In the genomic region with DNA sequence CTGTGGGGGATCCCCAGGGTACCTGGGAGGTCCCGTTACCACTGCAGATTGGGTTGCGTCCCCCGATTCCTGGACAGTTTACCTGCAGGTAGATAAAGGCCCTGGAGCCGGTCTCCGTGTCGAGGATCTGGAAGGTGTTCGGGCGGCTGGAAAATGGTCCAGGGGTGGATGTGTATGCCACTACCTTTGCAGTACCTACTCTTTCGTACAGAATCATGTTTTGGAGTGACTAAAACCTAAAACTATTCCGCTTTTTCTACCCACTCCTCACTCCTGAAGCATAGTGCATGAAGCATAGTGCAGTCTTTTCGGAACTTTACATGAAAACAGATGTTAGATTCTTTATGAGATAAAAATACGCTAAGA, we compare ENCODE assay signal across 8 cellular contexts. TPM values are rescaled to one million over a fixed set of nuclear protein-coding genes. Genes with fewer than 3 reads are reported as not detected.
A peak's percentile ranks its signal among the peaks of the same experiment; 100 is the strongest.
DNase-seq lines count a peak whose midpoint lies in the region; ATAC-seq and TF ChIP-seq lines count a peak whose summit lies in the region.

No MANE protein-coding gene starts in this region.

- H4K20me1 ChIP-seq in PC-3 (ENCODE audit: low read length), result peaks cover 26% of the 10 kb centered on the region; the same call in 1 of the 2 replicates
- peaks cover 13% of the 10 kb centered on the region for H4K20me1 ChIP-seq in osteoblast (ENCODE audit: insufficient read depth, low read length)

- 0% methylated on average over 4 to 11 of the region's 12 CpGs for WGBS in esophagus squamous epithelium, 2 donors

- no peaks in the 10 kb centered on the region for H3K27me3 ChIP-seq in PC-3 (ENCODE audit: low read length)
- H3K27me3 ChIP-seq in esophagus squamous epithelium, result no peaks in the 10 kb centered on the region
- no peaks in the 10 kb centered on the region for H3K27me3 ChIP-seq in osteoblast (ENCODE audit: insufficient read depth, low read length)

- H3K4me3 ChIP-seq in PC-3 (ENCODE audit: low read length) (peak overlapping the region; percentile 86), esophagus squamous epithelium (peak overlapping the region; percentile 78 to 86 (median 80)), osteoblast (ENCODE audit: insufficient read depth, low read length) (peak overlapping the region; percentile 80)

- no peaks in the 10 kb centered on the region for H3F3A ChIP-seq in PC-3 (ENCODE audit: low read length, unreplicated experiment)

- peak overlapping the region; percentile 96 for H3K4me2 ChIP-seq in PC-3 (ENCODE audit: low read length)
- H3K4me2 ChIP-seq in osteoblast (ENCODE audit: insufficient read depth, low read length), result peak overlapping the region; percentile 93

- no peak for DNase-seq in PC-3
- DNase-seq in esophagus squamous epithelium (lab: John Stamatoyannopoulos, UW), result no peak
- DNase-seq in osteoblast (ENCODE audit: insufficient read length, low spot score, missing footprints), result no peak
- no peak for DNase-seq in COLO668 (lab: John Stamatoyannopoulos, UW; ENCODE audit: unreplicated experiment)
- no peak for DNase-seq in NCI-H774 (lab: John Stamatoyannopoulos, UW)

- H3K4me1 ChIP-seq in PC-3 (ENCODE audit: insufficient read depth, low read length) (peaks cover 24% of the 10 kb centered on the region), esophagus squamous epithelium (peaks cover 0 to 44% (median 28%) of the 10 kb centered on the region in 3 donors), osteoblast (ENCODE audit: insufficient read depth, low read length) (peaks cover 19% of the 10 kb centered on the region)

- H3K36me3 ChIP-seq in PC-3 (ENCODE audit: low read depth, low read length) (peaks cover 20% of the 10 kb centered on the region), esophagus squamous epithelium (peaks cover 0 to 8% (median 0%) of the 10 kb centered on the region in 3 donors), osteoblast (ENCODE audit: insufficient read depth, low read length) (peaks cover 13% of the 10 kb centered on the region)

- no peaks in the 10 kb centered on the region for H3K9me2 ChIP-seq in PC-3 (replicated peaks; ENCODE audit: low read length)

- peak overlapping the region; percentile 98 for H2AFZ ChIP-seq in PC-3 (ENCODE audit: low read length)
- H2AFZ ChIP-seq in osteoblast (ENCODE audit: low read length), result peak overlapping the region; percentile 95

- H3K79me2 ChIP-seq in PC-3 (ENCODE audit: low read length) (peaks cover 60% of the 10 kb centered on the region), osteoblast (ENCODE audit: insufficient read depth, low read length) (peaks cover 55% of the 10 kb centered on the region)

- BruUV-seq in PC-3 (replicated peaks; lab: Mats Ljungman, UMichigan), result TSS peak; percentile 87

- TF ChIP-seq CTCF in PC-3 (conservative IDR thresholded peaks at IDR 0.05; ENCODE audit: low read depth, low read length) (no peak), esophagus squamous epithelium (IDR thresholded peaks at IDR 0.05) (no peak), osteoblast (IDR thresholded peaks at IDR 0.05; ENCODE audit: extremely low read depth, low read depth, low read length) (no peak)

- H3K9ac ChIP-seq in PC-3 (ENCODE audit: low read length), result peak overlapping the region; percentile 94

- H3K27ac ChIP-seq in PC-3 (ENCODE audit: low read length) (peak overlapping the region; percentile 62), esophagus squamous epithelium (peak overlapping the region; percentile 88 to 96 (median 94)), osteoblast (ENCODE audit: low read depth, low read length) (peak overlapping the region; percentile 89)

- H3K9me3 ChIP-seq in PC-3 (ENCODE audit: low read length) (no peaks in the 10 kb centered on the region), esophagus squamous epithelium (no peaks in the 10 kb centered on the region), osteoblast (ENCODE audit: low read depth, low read length) (no peaks in the 10 kb centered on the region)

- intact Hi-C loops in PC-3 (cut with micrococcal nuclease), result no loop called here
- intact Hi-C loops in esophagus squamous epithelium (cut with DNase I), result no loop called here

- POLR2A ChIA-PET in PC-3 (lab: Charles Lee; ENCODE audit: unreplicated experiment), result no interaction called here

- CTCF ChIA-PET in PC-3 (lab: Charles Lee), result no interaction called here

- no peak for TF ChIP-seq POLR2A in esophagus squamous epithelium (IDR thresholded peaks at IDR 0.05)

- ATAC-seq in GM21576 (IDR thresholded peaks at IDR 0.05; ENCODE audit: unreplicated experiment) (peak; percentile 6), PC-3 (peak; percentile 24), GM18498 (IDR thresholded peaks at IDR 0.05; ENCODE audit: unreplicated experiment) (no peak), HG02885 (IDR thresholded peaks at IDR 0.05; ENCODE audit: poor library complexity, unreplicated experiment) (no peak)

RNA-seq across cellular contexts. Expression of gene WDR75, which starts 0.4 kb away (rescaled TPM):
- 48.0 and 62.5 TPM in 2 replicates for total RNA-seq in PC-3 (2014; rRNA removed)
- total RNA-seq in esophagus squamous epithelium, result 10 to 100 TPM; 15.8 to 44.4 (median 30.6) TPM
- 36.2 and 37.7 TPM in 2 replicates for total RNA-seq in osteoblast

Comparison
In these comparisons a context has a peak if more than half of its experiments do, and no peak if none do; other contexts are left out.
1. ATAC-seq: peak in GM21576 (single experiment) and PC-3 (single experiment); none in GM18498 (single experiment) and HG02885 (single experiment).
2. Peak in every context shown above with its lines, with median percentiles within 50 percentile points of each other: H3K27ac ChIP-seq and H3K4me3 ChIP-seq.